In genomic region chr2:65053199-65053598, GRCh38 we compare ENCODE assay signal across 9 cellular contexts. TPM values are rescaled to one million over a fixed set of nuclear protein-coding genes. Genes with fewer than 3 reads are reported as not detected.
DNase-seq lines count a peak whose midpoint lies in the region; ATAC-seq and TF ChIP-seq lines count a peak whose summit lies in the region.
"Had no signal": no experiment of that assay in that cellular context is flagged by ENCODE, and none has a peak within 500 bp of the region (broad histone marks: within the 10 kb centered on the region; RNA-seq: fewer than 3 reads in every experiment).

No MANE protein-coding gene starts in this region.

- peak; percentile 46 for ATAC-seq in GM21381 (IDR thresholded peaks at IDR 0.05; ENCODE audit: unreplicated experiment)
- ATAC-seq in HG03520 (IDR thresholded peaks at IDR 0.05; ENCODE audit: unreplicated experiment), result peak; percentile 42

- H3K4me3 Mint-ChIP-seq in activated naive CD8-positive, alpha-beta T cell, result peak overlapping the region; percentile 48

- in situ Hi-C loops in GM13976 (cut with MboI; ENCODE audit: low sequenced_read_pairs, unreplicated experiment), result no loop called here
- in situ Hi-C loops in G401 (cut with HindIII; ENCODE audit: low sequenced_read_pairs), result no loop called here

- DNase-seq in GM13976 (ENCODE audit: low spot score), result peak; percentile 77
- no peak for DNase-seq in NCI-H82 (lab: John Stamatoyannopoulos, UW)
- DNase-seq in G401 (ENCODE audit: low spot score), result no peak
- DNase-seq in NCI-H510A treated with DMSO at 0.1 percent for 48 hours (lab: John Stamatoyannopoulos, UW), result no peak
- DNase-seq in NCI-H1930 (lab: John Stamatoyannopoulos, UW), result no peak

- H3K4me1 Mint-ChIP-seq in activated naive CD8-positive, alpha-beta T cell (ENCODE audit: low read depth), result peaks cover 51% of the 10 kb centered on the region

- no peak for TF ChIP-seq CTCF in GM13976 (IDR thresholded peaks at IDR 0.05; ENCODE audit: borderline replicate concordance, control extremely low read depth, extremely low read depth, insufficient read depth, missing control alignments)

- H3K27ac Mint-ChIP-seq in activated naive CD8-positive, alpha-beta T cell, result peak overlapping the region; percentile 65
- H3K27ac Mint-ChIP-seq: activated naive CD4-positive, alpha-beta T cell treated with anti-CD3 and anti-CD28 coated beads, Interleukin-2, amount 50 U/mL, for 24 hours had no signal

- no peaks in the 10 kb centered on the region for H3K27me3 Mint-ChIP-seq in activated naive CD8-positive, alpha-beta T cell
- H3K27me3 Mint-ChIP-seq: activated naive CD4-positive, alpha-beta T cell treated with anti-CD3 and anti-CD28 coated beads, Interleukin-2, amount 50 U/mL, for 24 hours had no signal

- peaks cover 9% of the 10 kb centered on the region for H3K36me3 Mint-ChIP-seq in activated naive CD8-positive, alpha-beta T cell

- H3K9me3 Mint-ChIP-seq in activated naive CD8-positive, alpha-beta T cell (ENCODE audit: low read depth), result no peaks in the 10 kb centered on the region
- H3K9me3 Mint-ChIP-seq: activated naive CD4-positive, alpha-beta T cell treated with anti-CD3 and anti-CD28 coated beads, Interleukin-2, amount 50 U/mL, for 24 hours had no signal

RNA-seq across cellular contexts. Expression of gene CEP68, which starts 3.0 kb away (rescaled TPM):
- total RNA-seq in G401 (2014; rRNA removed; shearing (Covaris generic)), result 8.5 and 12.6 TPM in 2 replicates
